Comparison of ENCODE assay signal across 12 cellular contexts in genomic region chr17:80794281-80795089, GRCh38.
DNase-seq lines count a peak whose midpoint lies in the region; ATAC-seq and TF ChIP-seq lines count a peak whose summit lies in the region.
"Had no signal": no experiment of that assay in that cellular context is flagged by ENCODE, and none has a peak within 500 bp of the region (broad histone marks: within the 10 kb centered on the region; RNA-seq: fewer than 3 reads in every experiment).

No MANE protein-coding gene starts in this region.

- no peak for ATAC-seq in activated T-cell treated with anti-CD3 and anti-CD28 coated beads, Interleukin-2, amount 50 U/mL, for 72 hours (replicated peaks in 1 of 2)
- ATAC-seq in T-helper 17 cell (no peak), GM18867 (IDR thresholded peaks at IDR 0.05; ENCODE audit: unreplicated experiment) (no peak), GM19035 (IDR thresholded peaks at IDR 0.05; ENCODE audit: unreplicated experiment) (no peak)

- H3K36me3 Mint-ChIP-seq in activated T-cell treated with anti-CD3 and anti-CD28 coated beads, Interleukin-2, amount 50 U/mL, for 72 hours (ENCODE audit: insufficient read depth in 2 of 2): peaks cover 2 to 23% of the 10 kb centered on the region in 2 donors
- peaks cover 2% of the 10 kb centered on the region for H3K36me3 Mint-ChIP-seq in T-helper 17 cell (ENCODE audit: low read depth)

- H3K27me3 ChIP-seq in skeletal muscle tissue (ENCODE audit: control insufficient read depth in 3 of 3, insufficient read depth in 3 of 3, low read length in 3 of 3): no peaks in the 10 kb centered on the region

- DNase-seq in activated T-cell treated with anti-CD3 and anti-CD28 coated beads, Interleukin-2, amount 50 U/mL, for 72 hours: no peak
- DNase-seq in activated T-cell treated with anti-CD3 and anti-CD28 coated beads for 4 hours: no peak
- no peak for DNase-seq in T-helper 17 cell
- DNase-seq in fibroblast of pulmonary artery (ENCODE audit: low read depth): peak; percentile 4
- no peak for DNase-seq in erythroblast (lab: John Stamatoyannopoulos, UW)
- DNase-seq: anterior cingulate cortex, DMS79, NCI-H1417 treated with DMSO at 0.1 percent for 48 hours, NCI-H510A had no signal

- H3K36me3 ChIP-seq in skeletal muscle tissue (ENCODE audit: control insufficient read depth in 3 of 3, insufficient read depth in 3 of 3, low read length in 3 of 3): peaks cover 0 to 3% (median 0%) of the 10 kb centered on the region in 3 donors

- no peak overlapping the region for H3K4me3 ChIP-seq in fibroblast of pulmonary artery (replicated peaks; ENCODE audit: low read depth, low read length)
- H3K4me3 ChIP-seq in skeletal muscle tissue (ENCODE audit: low read length in 3 of 3): no peak overlapping the region

- no peak for TF ChIP-seq CTCF in fibroblast of pulmonary artery (IDR thresholded peaks at IDR 0.05; ENCODE audit: low read length, missing control alignments)

- H3K9me3 Mint-ChIP-seq in activated T-cell treated with anti-CD3 and anti-CD28 coated beads, Interleukin-2, amount 50 U/mL, for 72 hours: no peaks in the 10 kb centered on the region

- H3K9ac ChIP-seq in skeletal muscle tissue (ENCODE audit: low read depth in 1 of 3, low read length in 3 of 3): peak overlapping the region in 1 of 3 donors; percentile 60

- H3K9me3 ChIP-seq in T-helper 17 cell (ENCODE audit: control insufficient read depth, low read length, poor library complexity, severe bottlenecking) (no peaks in the 10 kb centered on the region), skeletal muscle tissue (ENCODE audit: control insufficient read depth in 3 of 3, low read length in 3 of 3) (no peaks in the 10 kb centered on the region)

- H3K4me1 Mint-ChIP-seq in activated T-cell treated with anti-CD3 and anti-CD28 coated beads, Interleukin-2, amount 50 U/mL, for 72 hours (ENCODE audit: low read depth): peaks cover 64% of the 10 kb centered on the region
- H3K4me1 Mint-ChIP-seq in T-helper 17 cell: peaks cover 40% of the 10 kb centered on the region

- peak overlapping the region; percentile 76 for H3K27ac Mint-ChIP-seq in activated T-cell treated with anti-CD3 and anti-CD28 coated beads, Interleukin-2, amount 50 U/mL, for 72 hours
- peak overlapping the region; percentile 63 for H3K27ac Mint-ChIP-seq in T-helper 17 cell

- H3K4me3 Mint-ChIP-seq in activated T-cell treated with anti-CD3 and anti-CD28 coated beads, Interleukin-2, amount 50 U/mL, for 72 hours: no peak overlapping the region
- no peak overlapping the region for H3K4me3 Mint-ChIP-seq in T-helper 17 cell

- peak overlapping the region; percentile 46 for H3K27ac ChIP-seq in skeletal muscle tissue (ENCODE audit: low read depth, low read length)

- TF ChIP-seq POLR2A in erythroblast (IDR thresholded peaks at IDR 0.05; ENCODE audit: low read length): no peak

- peaks cover 46 to 64% (median 51%) of the 10 kb centered on the region in 3 donors for H3K4me1 ChIP-seq in skeletal muscle tissue (ENCODE audit: control insufficient read depth in 3 of 3, insufficient read depth in 3 of 3, low read length in 3 of 3)

- H3K27me3 Mint-ChIP-seq in activated T-cell treated with anti-CD3 and anti-CD28 coated beads, Interleukin-2, amount 50 U/mL, for 72 hours (ENCODE audit: low read depth): no peaks in the 10 kb centered on the region
- no peaks in the 10 kb centered on the region for H3K27me3 Mint-ChIP-seq in T-helper 17 cell
